12 cellular contexts compared by ENCODE assay signal in genomic region chr10:123926401-123927264, GRCh38. TPM values are rescaled to one million over a fixed set of nuclear protein-coding genes. Genes with fewer than 3 reads are reported as not detected.
DNase-seq lines count a peak whose midpoint lies in the region; ATAC-seq and TF ChIP-seq lines count a peak whose summit lies in the region.
"Had no signal": no experiment of that assay in that cellular context is flagged by ENCODE, and none has a peak within 500 bp of the region (broad histone marks: within the 10 kb centered on the region; RNA-seq: fewer than 3 reads in every experiment).

No MANE protein-coding gene starts in this region.

- no peaks in the 10 kb centered on the region for H3K4me1 Mint-ChIP-seq in MCF 10A (ENCODE audit: insufficient read depth, unreplicated experiment)
- peaks cover 38% of the 10 kb centered on the region; the same call in 1 of the 2 replicates for H3K4me1 Mint-ChIP-seq in HFFc6 (ENCODE audit: low read depth)
- peaks cover 9% of the 10 kb centered on the region for H3K4me1 Mint-ChIP-seq in stimulated activated effector memory CD8-positive, alpha-beta T cell treated with anti-CD3 and anti-CD28 coated beads, Interleukin-12 subunit alpha, Interleukin-12 subunit beta, amount 100 ng/mL, for 72 hours
- H3K4me1 Mint-ChIP-seq: WTC11 had no signal

- H3K36me3 ChIP-seq in breast epithelium (no peaks in the 10 kb centered on the region), tibial nerve (no peaks in the 10 kb centered on the region)

- peaks cover 12% of the 10 kb centered on the region for H3K9me3 Mint-ChIP-seq in MCF 10A (ENCODE audit: unreplicated experiment)
- H3K9me3 Mint-ChIP-seq in HFFc6, result peaks cover 35% of the 10 kb centered on the region
- peaks cover 7% of the 10 kb centered on the region for H3K9me3 Mint-ChIP-seq in stimulated activated effector memory CD8-positive, alpha-beta T cell treated with anti-CD3 and anti-CD28 coated beads, Interleukin-12 subunit alpha, Interleukin-12 subunit beta, amount 100 ng/mL, for 72 hours

- 40 to 61% methylated on average over 7 of the region's 7 CpGs for WGBS in tibial nerve, 2 donors

- H3K9me3 ChIP-seq in breast epithelium, result peaks cover 0 to 6% of the 10 kb centered on the region in 2 donors
- peaks cover 0 to 30% (median 0%) of the 10 kb centered on the region in 4 donors for H3K9me3 ChIP-seq in tibial nerve

- H3K4me3 ChIP-seq in breast epithelium (no peak overlapping the region), tibial nerve (no peak overlapping the region)
- H3K4me3 ChIP-seq: body of pancreas had no signal

- peak; percentile 73 for ATAC-seq in stimulated activated effector memory CD8-positive, alpha-beta T cell treated with anti-CD3 and anti-CD28 coated beads, Interleukin-12 subunit alpha, Interleukin-12 subunit beta, amount 100 ng/mL, for 72 hours
- ATAC-seq: body of pancreas; CD8-positive, alpha-beta T cell; WTC11 had no signal

- CTCF ChIA-PET in MCF 10A (lab: Yijun Ruan, JAX), result no interaction called here

- DNase-seq in MCF 10A (ENCODE audit: unreplicated experiment) (peak; percentile 30), breast epithelium (ENCODE audit: low spot score in 2 of 2) (no peak), HFFc6 (peak; percentile 58), amniotic stem cell (lab: John Stamatoyannopoulos, UW) (peak; percentile 12), hippocampal formation (lab: John Stamatoyannopoulos, UW) (no peak), tibial nerve (ENCODE audit: low spot score in 2 of 2) (no peak), KG1 (lab: John Stamatoyannopoulos, UW) (no peak)
- no peak for DNase-seq in stimulated activated effector memory CD8-positive, alpha-beta T cell treated with anti-CD3 and anti-CD28 coated beads, Interleukin-12 subunit alpha, Interleukin-12 subunit beta, amount 100 ng/mL, for 72 hours (ENCODE audit: low spot score in 2 of 2)
- DNase-seq: body of pancreas; CD8-positive, alpha-beta T cell; OCI-M1 had no signal

- BruUV-seq in MCF 10A (replicated peaks; lab: Mats Ljungman, UMichigan), result no TSS peak

- H3K27ac Mint-ChIP-seq in MCF 10A (ENCODE audit: low read depth, unreplicated experiment) (no peak overlapping the region), HFFc6 (peak overlapping the region; percentile 59; the same call in 1 of the 2 replicates)
- H3K27ac Mint-ChIP-seq in stimulated activated effector memory CD8-positive, alpha-beta T cell treated with anti-CD3 and anti-CD28 coated beads, Interleukin-12 subunit alpha, Interleukin-12 subunit beta, amount 100 ng/mL, for 72 hours, result peak overlapping the region; percentile 42
- H3K27ac Mint-ChIP-seq: CD8-positive, alpha-beta T cell; WTC11 had no signal

- no peak for TF ChIP-seq EP300 in tibial nerve (IDR thresholded peaks at IDR 0.05)

- H3K27me3 Mint-ChIP-seq in MCF 10A (ENCODE audit: insufficient read depth, unreplicated experiment), result peaks cover 43% of the 10 kb centered on the region
- no peaks in the 10 kb centered on the region for H3K27me3 Mint-ChIP-seq in HFFc6 (ENCODE audit: insufficient read depth)

- intact Hi-C loops in MCF 10A (cut with micrococcal nuclease), result no loop called here
- intact Hi-C loops in breast epithelium (cut with DNase I; ENCODE audit: low total_unique reads), result no loop called here

- no peaks in the 10 kb centered on the region for H3K27me3 ChIP-seq in breast epithelium
- no peaks in the 10 kb centered on the region for H3K27me3 ChIP-seq in tibial nerve
- H3K27me3 ChIP-seq: body of pancreas had no signal

- no peaks in the 10 kb centered on the region for H3K4me1 ChIP-seq in breast epithelium
- H3K4me1 ChIP-seq in tibial nerve, result peaks cover 0 to 8% (median 0%) of the 10 kb centered on the region in 4 donors
- H3K4me1 ChIP-seq: body of pancreas had no signal

- no peak for TF ChIP-seq POLR2A in breast epithelium (IDR thresholded peaks at IDR 0.05)
- TF ChIP-seq POLR2A in tibial nerve (IDR thresholded peaks at IDR 0.05), result no peak

- no peak overlapping the region for H3K27ac ChIP-seq in breast epithelium
- no peak overlapping the region for H3K27ac ChIP-seq in tibial nerve
- H3K27ac ChIP-seq: body of pancreas had no signal

- H3K36me3 Mint-ChIP-seq in MCF 10A (ENCODE audit: insufficient read depth, unreplicated experiment), result no peaks in the 10 kb centered on the region
- peaks cover 9% of the 10 kb centered on the region for H3K36me3 Mint-ChIP-seq in HFFc6 (ENCODE audit: low read depth)
- H3K36me3 Mint-ChIP-seq in stimulated activated effector memory CD8-positive, alpha-beta T cell treated with anti-CD3 and anti-CD28 coated beads, Interleukin-12 subunit alpha, Interleukin-12 subunit beta, amount 100 ng/mL, for 72 hours, result no peaks in the 10 kb centered on the region
- H3K36me3 Mint-ChIP-seq: CD8-positive, alpha-beta T cell had no signal

- TF ChIP-seq CTCF in MCF 10A (IDR thresholded peaks at IDR 0.05; ENCODE audit: unreplicated experiment) (no peak), breast epithelium (IDR thresholded peaks at IDR 0.05) (no peak), HFFc6 (IDR thresholded peaks at IDR 0.05) (no peak), tibial nerve (IDR thresholded peaks at IDR 0.05) (no peak)

- H3K4me3 Mint-ChIP-seq in MCF 10A (ENCODE audit: unreplicated experiment), result no peak overlapping the region
- H3K4me3 Mint-ChIP-seq in HFFc6, result no peak overlapping the region
- H3K4me3 Mint-ChIP-seq in stimulated activated effector memory CD8-positive, alpha-beta T cell treated with anti-CD3 and anti-CD28 coated beads, Interleukin-12 subunit alpha, Interleukin-12 subunit beta, amount 100 ng/mL, for 72 hours, result no peak overlapping the region
- H3K4me3 Mint-ChIP-seq: CD8-positive, alpha-beta T cell; WTC11 had no signal

- POLR2A ChIA-PET in MCF 10A (lab: Yijun Ruan, JAX), result no interaction called here

RNA-seq across cellular contexts. Expression of gene CPXM2, which starts 35.0 kb away (rescaled TPM):
- not detected in 2 replicates for total RNA-seq in MCF 10A (2022)
- total RNA-seq in breast epithelium, result 10 to 100 TPM in 1 of 3 donors, 1 to 10 TPM in 2; 5.3 to 16.7 (median 7.2) TPM
- not detected for total RNA-seq in HFFc6 (2021; fragmentation: NEBNext Ultra II Directional; extraction: Animal tissue kit (Norgen Biotek cat#: 25700))
- total RNA-seq in tibial nerve, result 10 to 100 TPM; 26.8 to 74.3 (median 37.8) TPM
- total RNA-seq: CD8-positive, alpha-beta T cell had no signal

Comparison
In these comparisons a context has a peak if more than half of its experiments do, and no peak if none do; other contexts are left out.
1. DNase-seq: peak in MCF 10A (single experiment), HFFc6 (single experiment) and amniotic stem cell (single experiment); none in breast epithelium (0 of 2), stimulated activated effector memory CD8-positive, alpha-beta T cell treated with anti-CD3 and anti-CD28 coated beads, Interleukin-12 subunit alpha, Interleukin-12 subunit beta, amount 100 ng/mL, for 72 hours (0 of 2), hippocampal formation (0 of 2), tibial nerve (0 of 2) and KG1 (single experiment).